Comparison of ENCODE assay signal across 24 cellular contexts in genomic region chr4:123381996-123382395, GRCh38.
"Had no signal": no experiment of that assay in that cellular context is flagged by ENCODE, and none has a peak within 500 bp of the region (broad histone marks: within the 10 kb centered on the region; RNA-seq: fewer than 3 reads in every experiment).

No MANE protein-coding gene starts in this region.

- ATAC-seq: esophagus mucosa; gastrocnemius medialis; left cardiac atrium; naive thymus-derived CD4-positive, alpha-beta T cell; psoas muscle; sciatic nerve; stimulated activated naive B cell treated with anti-CD40 and anti-IgM and Interleukin-4, amounts not matched to agents 10 μg/mL and 1 μg/mL and 100 μg/mL, for 72 hours had no signal

- H3K9me3 ChIP-seq: gastrocnemius medialis, left ventricle myocardium inferior, neutrophil, psoas muscle, stomach had no signal

- H3K4me3 ChIP-seq: dorsolateral prefrontal cortex, gastrocnemius medialis, left ventricle myocardium inferior, lung, psoas muscle, skin epidermis, stomach had no signal

- DNase-seq: cortex of kidney; dorsolateral prefrontal cortex; effector memory CD4-positive, alpha-beta T cell; gastrocnemius medialis; glutamatergic neuron; immature natural killer cell; left cardiac atrium; left ventricle myocardium inferior; mesenchymal stem cell; naive thymus-derived CD4-positive, alpha-beta T cell; nephron progenitor cell; psoas muscle; stimulated activated CD4-positive, alpha-beta T cell treated with anti-CD3 and anti-CD28 coated beads, Interleukin-2, amount 100 ng/mL, for 24 hours; stimulated activated CD4-positive, alpha-beta T cell treated with anti-CD3 and anti-CD28 coated beads, Interleukin-4, amount 100 ng/mL, for 4 hours; stimulated activated naive B cell treated with anti-CD40 and anti-IgM and Interleukin-4, amounts not matched to agents 10 μg/mL and 1 μg/mL and 100 μg/mL, for 72 hours; stomach; trophoblast cell had no signal

- FAIRE-seq: endometrium, keratinocyte had no signal

- H3K27ac ChIP-seq: dorsolateral prefrontal cortex, gastrocnemius medialis, left ventricle myocardium inferior, neutrophil, psoas muscle, skin epidermis, stomach had no signal

- H3K36me3 ChIP-seq: gastrocnemius medialis, left ventricle myocardium inferior, neutrophil, stomach had no signal

- H3K27me3 ChIP-seq: dorsolateral prefrontal cortex, gastrocnemius medialis, neutrophil, stomach had no signal
